15 cellular contexts compared by ENCODE assay signal in the genomic region with DNA sequence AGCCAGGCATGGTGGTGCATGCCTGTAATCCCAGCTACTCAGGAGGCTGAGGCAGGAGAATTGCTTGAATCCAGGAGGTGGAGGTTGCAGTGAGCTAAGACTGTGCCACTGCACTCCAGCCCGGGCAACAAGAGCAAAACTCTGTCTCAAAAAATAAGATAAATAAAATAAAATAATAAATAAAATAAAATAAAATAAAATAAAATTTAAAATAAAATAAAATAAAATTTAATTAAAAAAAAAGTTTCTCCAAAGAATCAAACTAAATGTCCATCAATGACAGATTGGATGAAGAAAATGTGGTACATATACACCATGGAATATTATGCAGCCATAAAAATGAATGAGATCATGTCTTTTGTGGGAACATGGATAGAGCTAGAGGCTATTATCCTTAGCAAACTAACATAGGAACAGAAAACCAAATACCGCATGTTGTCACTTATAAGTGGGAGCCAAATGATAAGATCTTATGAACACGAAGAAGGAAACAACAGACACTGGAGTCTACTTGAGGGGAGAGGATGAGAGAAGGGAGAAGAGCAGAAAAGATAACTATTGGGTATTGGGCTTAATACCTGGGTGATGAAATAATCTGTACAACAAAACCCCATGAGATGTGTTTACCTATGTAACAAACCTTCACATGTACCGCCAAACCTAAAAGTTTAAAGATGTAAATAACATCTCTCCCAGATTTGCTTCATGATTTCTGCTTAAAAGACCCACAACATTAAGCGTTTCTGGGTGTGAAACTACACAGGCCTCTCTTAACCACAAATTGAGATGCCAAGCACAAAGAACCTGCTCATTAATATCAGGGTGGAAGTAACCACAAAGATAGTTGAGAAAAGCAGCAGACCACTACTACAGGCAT. TPM values are rescaled to one million over a fixed set of nuclear protein-coding genes. Genes with fewer than 3 reads are reported as not detected.
"Had no signal": no experiment of that assay in that cellular context is flagged by ENCODE, and none has a peak within 500 bp of the region (broad histone marks: within the 10 kb centered on the region; RNA-seq: fewer than 3 reads in every experiment).

No MANE protein-coding gene starts in this region.

RNA-seq across cellular contexts. Expression of gene IL4, which starts 18.2 kb away (rescaled TPM):
- total RNA-seq: activated B cell treated with CpG ODN at 0.5 μM for 24 hours; body of pancreas; cardiac muscle cell; chondrocyte; foreskin keratinocyte; left ventricle myocardium inferior; lung microvascular endothelial cell; mesothelial cell of epicardium; naive thymus-derived CD8-positive, alpha-beta T cell; osteocyte; progenitor cell of endocrine pancreas; sigmoid colon; smooth muscle cell; testis; uterus had no signal

RNA-seq across cellular contexts. Expression of gene IL13, which starts 34.0 kb away (rescaled TPM):
- total RNA-seq: body of pancreas, cardiac muscle cell, chondrocyte, foreskin keratinocyte, left ventricle myocardium inferior, lung microvascular endothelial cell, osteocyte, progenitor cell of endocrine pancreas, sigmoid colon had no signal

RNA-seq across cellular contexts. Expression of gene CCNI2, which starts 55.2 kb away (rescaled TPM):
- total RNA-seq: cardiac muscle cell, chondrocyte, lung microvascular endothelial cell, osteocyte, uterus had no signal
